In the genomic region with DNA sequence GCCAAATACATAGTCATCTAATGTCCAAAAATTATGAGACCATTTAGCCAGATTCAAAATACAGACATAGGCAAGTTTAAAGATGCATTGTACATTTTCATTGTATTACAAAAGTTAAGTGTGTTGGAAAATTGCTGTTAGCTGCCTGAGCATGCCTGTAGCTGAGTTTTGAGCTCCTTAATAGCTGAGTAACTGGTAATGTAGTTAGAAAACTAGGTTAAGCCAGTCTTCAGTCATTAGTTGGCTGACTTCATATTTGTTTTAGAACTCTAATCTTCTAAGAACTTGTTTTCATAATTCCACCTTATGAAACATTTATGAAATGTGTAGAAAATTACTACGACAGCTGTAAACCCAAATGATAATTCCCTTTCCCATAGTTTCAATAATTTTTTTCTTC, we compare ENCODE assay signal across 30 cellular contexts.
"Had no signal": no experiment of that assay in that cellular context is flagged by ENCODE, and none has a peak within 500 bp of the region (broad histone marks: within the 10 kb centered on the region; RNA-seq: fewer than 3 reads in every experiment).

No MANE protein-coding gene starts in this region.

- H3K4me3 ChIP-seq: ascending aorta, cardiac muscle cell had no signal

- DNase-seq: activated B cell treated with CpG ODN at 0.5 μM for 24 hours; activated CD4-positive, alpha-beta memory T cell treated with anti-CD3 and anti-CD28 coated beads for 36 hours; activated CD4-positive, alpha-beta T cell treated with anti-CD3 and anti-CD28 coated beads for 4 hours; activated CD4-positive, alpha-beta T cell treated with anti-CD3 and anti-CD28 coated beads, Interleukin-2, amount 10 ng/mL, durations not matched to agents 24 days and 14 days; activated CD4-positive, alpha-beta T cell treated with anti-CD3 and anti-CD28 coated beads, Interleukin-2, amount 50 U/mL, for 1 hour; activated CD4-positive, alpha-beta T cell treated with anti-CD3 and anti-CD28 coated beads, Interleukin-2, amount 50 U/mL, for 4 hours; activated CD4-positive, CD25-positive, alpha-beta regulatory T cell treated with anti-CD3 and anti-CD28 coated beads, Interleukin-2, amount 50 U/mL, for 72 hours; activated CD8-positive, alpha-beta memory T cell treated with anti-CD3 and anti-CD28 coated beads, Interleukin-2, amount 50 U/mL, for 4 hours; activated CD8-positive, alpha-beta T cell treated with anti-CD3 and anti-CD28 coated beads for 36 hours; activated effector memory CD4-positive, alpha-beta T cell treated with anti-CD3 and anti-CD28 coated beads, Interleukin-2, amount 50 U/mL, for 16 hours; activated gamma-delta T cell treated with Interleukin-2 at 50 U/mL for 16 hours; activated naive CD4-positive, alpha-beta T cell; activated naive CD4-positive, alpha-beta T cell treated with anti-CD3 and anti-CD28 coated beads for 36 hours; activated naive CD4-positive, alpha-beta T cell treated with anti-CD3 and anti-CD28 coated beads, Interleukin-2, amount 50 U/mL, for 16 hours; activated naive CD8-positive, alpha-beta T cell treated with anti-CD3 and anti-CD28 coated beads for 36 hours; activated T-cell treated with anti-CD3 and anti-CD28 coated beads for 4 hours; activated T-cell treated with anti-CD3 and anti-CD28 coated beads, Interleukin-2, amount 50 U/mL, for 1 hour; activated T-cell treated with anti-CD3 and anti-CD28 coated beads, Interleukin-2, amount 50 U/mL, for 4 hours; activated T-cell treated with anti-CD3 and anti-CD28 coated beads, Interleukin-2, amount 50 U/mL, for 72 hours; amygdala; anterior cingulate cortex; caudate nucleus; cerebellar nuclear complex; T-helper 2 cell; T-helper 9 cell had no signal

- ATAC-seq: activated CD8-positive, alpha-beta T cell treated with anti-CD3 and anti-CD28 coated beads for 36 hours; activated naive CD4-positive, alpha-beta T cell treated with anti-CD3 and anti-CD28 coated beads, Interleukin-2, amount 50 U/mL, for 72 hours; activated T-cell treated with anti-CD3 and anti-CD28 coated beads, Interleukin-2, amount 50 U/mL, for 4 hours; activated T-cell treated with anti-CD3 and anti-CD28 coated beads, Interleukin-2, amount 50 U/mL, for 72 hours; activated T-helper 17 cell treated with anti-CD3 and anti-CD28 coated beads, Interleukin-2, amount 50 U/mL, for 72 hours had no signal

- H3K36me3 ChIP-seq: ascending aorta, cardiac muscle cell had no signal

- H3K9me3 ChIP-seq: ascending aorta had no signal

- H3K27ac ChIP-seq: ascending aorta, cardiac muscle cell, VCaP had no signal

- H3K27me3 ChIP-seq: ascending aorta, cardiac muscle cell had no signal

- H3K4me1 ChIP-seq: ascending aorta had no signal
